17 cellular contexts compared by ENCODE assay signal in the genomic region with DNA sequence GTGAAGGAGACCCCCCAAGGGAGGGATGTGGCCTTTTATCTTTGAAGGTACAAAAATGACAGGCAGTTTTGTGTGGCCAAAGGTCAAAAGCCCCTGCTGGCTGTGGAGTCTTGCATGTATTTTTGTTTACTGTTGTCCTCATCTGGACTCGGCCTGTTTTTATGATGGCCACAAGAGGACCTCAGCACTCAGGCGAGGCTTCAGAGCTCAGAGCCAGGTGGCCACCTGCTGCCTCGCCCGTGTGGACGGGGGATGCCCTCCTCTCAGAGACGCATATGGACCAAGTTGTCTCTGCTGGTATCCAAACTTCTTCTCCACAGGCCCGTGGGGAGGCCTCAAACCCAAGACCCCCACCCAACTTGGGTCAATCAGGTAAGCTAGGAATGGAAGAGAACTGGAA.
DNase-seq lines count a peak whose midpoint lies in the region; ATAC-seq and TF ChIP-seq lines count a peak whose summit lies in the region.
"Had no signal": no experiment of that assay in that cellular context is flagged by ENCODE, and none has a peak within 500 bp of the region (broad histone marks: within the 10 kb centered on the region; RNA-seq: fewer than 3 reads in every experiment).

No MANE protein-coding gene starts in this region.

- no peak overlapping the region for H3K27ac ChIP-seq in RWPE2 (ENCODE audit: poor library complexity, severe bottlenecking)
- H3K27ac ChIP-seq: SK-N-MC had no signal

- peaks cover 21% of the 10 kb centered on the region for H3K4me1 Mint-ChIP-seq in type B pancreatic cell (ENCODE audit: unreplicated experiment)
- H3K4me1 Mint-ChIP-seq: activated B cell treated with CpG ODN at 0.5 μM for 24 hours; activated naive CD4-positive, alpha-beta T cell treated with anti-CD3 and anti-CD28 coated beads, Interleukin-2, amount 50 U/mL, for 24 hours had no signal

- peaks cover 15% of the 10 kb centered on the region for H3K9me3 Mint-ChIP-seq in type B pancreatic cell
- H3K9me3 Mint-ChIP-seq: activated naive CD4-positive, alpha-beta T cell treated with anti-CD3 and anti-CD28 coated beads, Interleukin-2, amount 50 U/mL, for 24 hours had no signal

- peaks cover 6% of the 10 kb centered on the region for H3K27me3 ChIP-seq in RWPE2 (ENCODE audit: insufficient read depth, poor library complexity, severe bottlenecking)
- peaks cover 7% of the 10 kb centered on the region for H3K27me3 ChIP-seq in kidney epithelial cell (ENCODE audit: control insufficient read depth, insufficient read depth, low read length)

- no peaks in the 10 kb centered on the region for H3K4me1 ChIP-seq in RWPE2 (ENCODE audit: insufficient read depth, poor library complexity, severe bottlenecking)

- H3K4me3 ChIP-seq in RWPE2 (ENCODE audit: severe bottlenecking), result no peak overlapping the region
- no peak overlapping the region for H3K4me3 ChIP-seq in kidney epithelial cell (ENCODE audit: low read depth, low read length)
- H3K4me3 ChIP-seq: lung, SK-N-MC had no signal

- TF ChIP-seq CTCF in RWPE2 (IDR thresholded peaks at IDR 0.05; ENCODE audit: poor library complexity, severe bottlenecking), result peak; percentile 13
- TF ChIP-seq CTCF in kidney epithelial cell (IDR thresholded peaks at IDR 0.05; ENCODE audit: insufficient read depth, low read length, poor library complexity, severe bottlenecking), result peak; percentile 42
- peak; percentile 59 for TF ChIP-seq CTCF in type B pancreatic cell (conservative IDR thresholded peaks at IDR 0.05)

- DNase-seq in NCI-H748 (lab: John Stamatoyannopoulos, UW; ENCODE audit: unreplicated experiment) (peak; percentile 38), NCI-H748 treated with DMSO at 0.1 percent for 48 hours (lab: John Stamatoyannopoulos, UW) (no peak), RWPE2 (ENCODE audit: low spot score) (no peak), kidney epithelial cell (ENCODE audit: low read depth) (no peak), type B pancreatic cell (ENCODE audit: extremely low spot score, unreplicated experiment) (no peak), RKO (ENCODE audit: low spot score) (no peak)
- DNase-seq: activated B cell treated with CpG ODN at 0.5 μM for 24 hours; activated CD8-positive, alpha-beta memory T cell treated with anti-CD3 and anti-CD28 coated beads, Interleukin-2, amount 50 U/mL, for 48 hours; central memory CD4-positive, alpha-beta T cell; NK-92 treated with Interleukin-12 subunit alpha and Interleukin-12 subunit beta, amount 100 ng/mL, for 24 hours; occipital lobe; stimulated activated CD4-positive, alpha-beta T cell treated with anti-CD3 and anti-CD28 coated beads, Interleukin-12 subunit alpha, Interleukin-12 subunit beta, amount 100 ng/mL, for 4 hours had no signal

- peaks cover 4% of the 10 kb centered on the region for H3K36me3 Mint-ChIP-seq in type B pancreatic cell
- H3K36me3 Mint-ChIP-seq: activated naive CD4-positive, alpha-beta T cell treated with anti-CD3 and anti-CD28 coated beads, Interleukin-2, amount 50 U/mL, for 24 hours had no signal

- H3K27me3 Mint-ChIP-seq in type B pancreatic cell, result no peaks in the 10 kb centered on the region
- H3K27me3 Mint-ChIP-seq: activated B cell treated with CpG ODN at 0.5 μM for 24 hours had no signal

- H3K9me3 ChIP-seq in RWPE2 (ENCODE audit: severe bottlenecking), result no peaks in the 10 kb centered on the region

- no peak overlapping the region for H3K4me3 Mint-ChIP-seq in type B pancreatic cell
- H3K4me3 Mint-ChIP-seq: activated B cell treated with CpG ODN at 0.5 μM for 24 hours; activated naive CD4-positive, alpha-beta T cell treated with anti-CD3 and anti-CD28 coated beads, Interleukin-2, amount 50 U/mL, for 24 hours had no signal

- no peak overlapping the region for H3K27ac Mint-ChIP-seq in type B pancreatic cell
- H3K27ac Mint-ChIP-seq: activated B cell treated with CpG ODN at 0.5 μM for 24 hours; activated naive CD4-positive, alpha-beta T cell treated with anti-CD3 and anti-CD28 coated beads, Interleukin-2, amount 50 U/mL, for 24 hours had no signal

- ATAC-seq in RWPE2 (ENCODE audit: low read depth) (no peak), GM18909 (IDR thresholded peaks at IDR 0.05; ENCODE audit: poor library complexity, unreplicated experiment) (no peak), HG02973 (IDR thresholded peaks at IDR 0.05; ENCODE audit: unreplicated experiment) (no peak)

- H3K36me3 ChIP-seq in RWPE2 (ENCODE audit: low read depth) (no peaks in the 10 kb centered on the region), kidney epithelial cell (ENCODE audit: control insufficient read depth, insufficient read depth, low read length) (no peaks in the 10 kb centered on the region)
